In the genomic region with DNA sequence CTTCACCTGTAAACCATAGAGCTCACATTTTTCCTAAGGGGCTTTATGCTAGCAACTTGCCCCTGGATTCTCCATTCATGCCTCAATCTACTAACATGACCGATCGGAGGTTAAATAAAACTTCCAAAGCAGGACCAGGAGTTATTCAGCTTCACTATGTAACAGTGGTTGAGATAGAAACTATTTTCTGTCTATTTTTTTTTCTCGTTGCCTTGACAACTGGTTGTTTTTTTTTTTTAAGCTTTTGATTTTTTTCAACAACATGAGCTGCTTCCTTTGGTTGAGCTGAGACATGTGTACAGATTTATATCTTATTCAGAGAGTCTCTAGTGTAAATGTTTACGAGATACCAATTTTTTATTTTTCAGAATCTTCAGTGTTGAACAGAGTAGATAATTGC, we compare ENCODE assay signal across 1 cellular context.
TF ChIP-seq lines count a peak whose summit lies in the region.

No MANE protein-coding gene starts in this region.

TF ChIP-seq in WTC11, 78 proteins besides CTCF, POLR2A, EP300 and RAD21 (continued from another document):
- TF ChIP-seq ZNF532 (CRISPR knock-in tag; IDR thresholded peaks at IDR 0.05; ENCODE audit: borderline replicate concordance): no peak
- TF ChIP-seq, protein P1, sequence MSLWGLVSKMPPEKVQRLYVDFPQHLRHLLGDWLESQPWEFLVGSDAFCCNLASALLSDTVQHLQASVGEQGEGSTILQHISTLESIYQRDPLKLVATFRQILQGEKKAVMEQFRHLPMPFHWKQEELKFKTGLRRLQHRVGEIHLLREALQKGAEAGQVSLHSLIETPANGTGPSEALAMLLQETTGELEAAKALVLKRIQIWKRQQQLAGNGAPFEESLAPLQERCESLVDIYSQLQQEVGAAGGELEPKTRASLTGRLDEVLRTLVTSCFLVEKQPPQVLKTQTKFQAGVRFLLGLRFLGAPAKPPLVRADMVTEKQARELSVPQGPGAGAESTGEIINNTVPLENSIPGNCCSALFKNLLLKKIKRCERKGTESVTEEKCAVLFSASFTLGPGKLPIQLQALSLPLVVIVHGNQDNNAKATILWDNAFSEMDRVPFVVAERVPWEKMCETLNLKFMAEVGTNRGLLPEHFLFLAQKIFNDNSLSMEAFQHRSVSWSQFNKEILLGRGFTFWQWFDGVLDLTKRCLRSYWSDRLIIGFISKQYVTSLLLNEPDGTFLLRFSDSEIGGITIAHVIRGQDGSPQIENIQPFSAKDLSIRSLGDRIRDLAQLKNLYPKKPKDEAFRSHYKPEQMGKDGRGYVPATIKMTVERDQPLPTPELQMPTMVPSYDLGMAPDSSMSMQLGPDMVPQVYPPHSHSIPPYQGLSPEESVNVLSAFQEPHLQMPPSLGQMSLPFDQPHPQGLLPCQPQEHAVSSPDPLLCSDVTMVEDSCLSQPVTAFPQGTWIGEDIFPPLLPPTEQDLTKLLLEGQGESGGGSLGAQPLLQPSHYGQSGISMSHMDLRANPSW (CRISPR knock-in tag; conservative IDR thresholded peaks at IDR 0.05; ENCODE audit: low read depth): no peak
- TF ChIP-seq JUN (CRISPR knock-in tag; IDR thresholded peaks at IDR 0.05): no peak
- TF ChIP-seq ZNF232 (CRISPR knock-in tag; IDR thresholded peaks at IDR 0.05): no peak
- no peak for TF ChIP-seq ESRRA (CRISPR knock-in tag; IDR thresholded peaks at IDR 0.05; ENCODE audit: borderline replicate concordance)
- TF ChIP-seq JAZF1 (CRISPR knock-in tag; IDR thresholded peaks at IDR 0.05): no peak
- no peak for TF ChIP-seq ZNF263 (CRISPR knock-in tag; IDR thresholded peaks at IDR 0.05; ENCODE audit: low read depth)
- no peak for TF ChIP-seq NR2C2 (CRISPR knock-in tag; IDR thresholded peaks at IDR 0.05)
